In genomic region chr19:48868196-48868886, GRCh38 we compare ENCODE assay signal across 1 cellular context.
TF ChIP-seq lines count a peak whose summit lies in the region.

Gene PLEKHA4 (minus strand): TSS chr19:48868617. CDS start chr19:48867620, 997 bp downstream.

TF ChIP-seq in HepG2, 621 proteins besides CTCF, POLR2A, EP300 and RAD21 (continued from another document):
- TF ChIP-seq ZHX2 (IDR thresholded peaks at IDR 0.05; ENCODE audit: low read depth) (no peak), ZHX2 (CRISPR knock-in tag; IDR thresholded peaks at IDR 0.05; ENCODE audit: borderline replicate concordance) (no peak), ZNF788 (CRISPR knock-in tag; IDR thresholded peaks at IDR 0.05; ENCODE audit: borderline replicate concordance) (peak; percentile 36; the same call in 1 of the 2 replicates), ZBTB49 (CRISPR knock-in tag; IDR thresholded peaks at IDR 0.05; ENCODE audit: borderline replicate concordance) (no peak), ZNF335 (CRISPR knock-in tag; IDR thresholded peaks at IDR 0.05) (no peak), ARNTL (CRISPR knock-in tag; IDR thresholded peaks at IDR 0.05) (0 out of 2 replicates have a peak, but pooled peaks have one; percentile 26), ZFP91 (CRISPR knock-in tag; IDR thresholded peaks at IDR 0.05; ENCODE audit: borderline replicate concordance) (peak; percentile 42; the same call in 1 of the 2 replicates), ZNF816 (CRISPR knock-in tag; IDR thresholded peaks at IDR 0.05; ENCODE audit: borderline replicate concordance) (no peak), ZNF331 (CRISPR knock-in tag; IDR thresholded peaks at IDR 0.05) (peak; percentile 45; the same call in 1 of the 2 replicates), ZBTB26 (CRISPR knock-in tag; IDR thresholded peaks at IDR 0.05; ENCODE audit: borderline replicate concordance) (no peak), BCLAF1 (IDR thresholded peaks at IDR 0.05) (no peak), ZNF781 (CRISPR knock-in tag; IDR thresholded peaks at IDR 0.05; ENCODE audit: borderline replicate concordance, not compliant biosample characterization) (peak; percentile 17), RFXANK (CRISPR knock-in tag; IDR thresholded peaks at IDR 0.05) (no peak), ZNF296 (CRISPR knock-in tag; conservative IDR thresholded peaks at IDR 0.05) (no peak), GRHL1 (CRISPR knock-in tag; conservative IDR thresholded peaks at IDR 0.05) (no peak), ISX (CRISPR knock-in tag; conservative IDR thresholded peaks at IDR 0.05) (no peak), SP1 (IDR thresholded peaks at IDR 0.05) (no peak), SP1 (CRISPR knock-in tag; IDR thresholded peaks at IDR 0.05) (peak; percentile 40; the same call in 1 of the 2 replicates), ZNF17 (CRISPR knock-in tag; IDR thresholded peaks at IDR 0.05) (no peak), RFX3 (CRISPR knock-in tag; IDR thresholded peaks at IDR 0.05) (no peak), ZXDC (CRISPR knock-in tag; IDR thresholded peaks at IDR 0.05) (no peak)
